Comparison of ENCODE assay signal across 19 cellular contexts in the genomic region with DNA sequence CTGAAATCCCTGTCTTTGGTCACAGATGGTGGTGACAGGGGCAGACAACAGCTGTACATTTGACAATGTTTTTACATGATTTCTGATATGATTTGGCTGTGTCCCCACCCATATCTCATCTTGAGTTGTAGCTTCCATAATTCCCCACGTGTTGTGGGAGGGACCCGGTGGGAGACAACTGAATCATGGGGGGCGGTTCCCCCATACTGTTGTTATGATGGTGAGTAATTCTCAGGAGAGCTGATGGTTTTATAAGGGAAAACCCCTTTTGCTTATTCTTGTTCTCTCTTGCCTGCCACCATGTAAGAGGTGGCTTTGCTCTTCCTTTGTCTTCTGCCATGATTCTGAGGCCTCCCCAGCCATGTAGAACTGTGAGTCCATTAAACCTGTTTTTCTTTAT.
DNase-seq lines count a peak whose midpoint lies in the region; ATAC-seq and TF ChIP-seq lines count a peak whose summit lies in the region.
"Had no signal": no experiment of that assay in that cellular context is flagged by ENCODE, and none has a peak within 500 bp of the region (broad histone marks: within the 10 kb centered on the region; RNA-seq: fewer than 3 reads in every experiment).

No MANE protein-coding gene starts in this region.

- no peaks in the 10 kb centered on the region for H3K4me1 ChIP-seq in left ventricle myocardium inferior
- no peaks in the 10 kb centered on the region for H3K4me1 ChIP-seq in upper lobe of right lung
- H3K4me1 ChIP-seq: gastrocnemius medialis, right atrium auricular region had no signal

- ATAC-seq in esophagus mucosa, result peak; percentile 43
- ATAC-seq in stimulated activated naive CD8-positive, alpha-beta T cell treated with anti-CD3 and anti-CD28 coated beads, Interleukin-15, Interleukin-2, amounts not matched to agents 100 U/mL and 50 U/mL, for 24 hours, result peak; percentile 66
- ATAC-seq in upper lobe of right lung, result no peak
- ATAC-seq: gastrocnemius medialis, HCT116 had no signal

- no peak overlapping the region for H3K27ac ChIP-seq in left ventricle myocardium inferior (replicated peaks)
- H3K27ac ChIP-seq in upper lobe of right lung, result no peak overlapping the region
- H3K27ac ChIP-seq: coronary artery, gastrocnemius medialis, right atrium auricular region had no signal

- H3K4me3 ChIP-seq in left ventricle myocardium inferior (no peak overlapping the region), upper lobe of right lung (no peak overlapping the region)
- H3K4me3 ChIP-seq: coronary artery, gastrocnemius medialis, right atrium auricular region had no signal

- H3K9me3 ChIP-seq in left ventricle myocardium inferior (replicated peaks), result peaks cover 9% of the 10 kb centered on the region
- no peaks in the 10 kb centered on the region for H3K9me3 ChIP-seq in upper lobe of right lung
- H3K9me3 ChIP-seq: gastrocnemius medialis, right atrium auricular region had no signal

- H3K36me3 ChIP-seq in left ventricle myocardium inferior (peaks cover 4% of the 10 kb centered on the region), upper lobe of right lung (no peaks in the 10 kb centered on the region)
- H3K36me3 ChIP-seq: gastrocnemius medialis, right atrium auricular region had no signal

- TF ChIP-seq CTCF in left ventricle myocardium inferior (IDR thresholded peaks at IDR 0.05; ENCODE audit: borderline replicate concordance), result no peak
- no peak for TF ChIP-seq CTCF in upper lobe of right lung (IDR thresholded peaks at IDR 0.05)

- no peaks in the 10 kb centered on the region for H3K27me3 ChIP-seq in left ventricle myocardium inferior (ENCODE audit: low read depth)
- no peaks in the 10 kb centered on the region for H3K27me3 ChIP-seq in upper lobe of right lung
- H3K27me3 ChIP-seq: gastrocnemius medialis, right atrium auricular region had no signal

- peak; percentile 54 for DNase-seq in stimulated activated CD4-positive, alpha-beta T cell treated with anti-CD3 and anti-CD28 coated beads, Interleukin-1b, Interleukin-23, amount 100 ng/mL, for 48 hours
- DNase-seq in stimulated activated CD4-positive, alpha-beta T cell treated with anti-CD3 and anti-CD28 coated beads, Interleukin-12 subunit alpha, Interleukin-12 subunit beta, amount 100 ng/mL, for 4 hours, result no peak
- DNase-seq in RPMI7951 (ENCODE audit: low read depth) (peak; percentile 15), left ventricle myocardium inferior (no peak), SKM-1 (lab: John Stamatoyannopoulos, UW; ENCODE audit: unreplicated experiment) (no peak), upper lobe of right lung (no peak)
- DNase-seq in stimulated activated naive CD8-positive, alpha-beta T cell treated with anti-CD3 and anti-CD28 coated beads, Interleukin-15, Interleukin-2, amounts not matched to agents 100 U/mL and 50 U/mL, for 24 hours, result peak; percentile 15
- DNase-seq: activated gamma-delta T cell, AML-193, Calu3, gastrocnemius medialis, GF-D8, KG1, NCI-H1048, NCI-H2081 had no signal

- intact Hi-C loops in left ventricle myocardium inferior (cut with micrococcal nuclease) (no loop called here), upper lobe of right lung (cut with DNase I) (no loop called here)

Comparison
In these comparisons a context has a peak if more than half of its experiments do, and no peak if none do; other contexts are left out.
1. DNase-seq: peak in stimulated activated CD4-positive, alpha-beta T cell treated with anti-CD3 and anti-CD28 coated beads, Interleukin-1b, Interleukin-23, amount 100 ng/mL, for 48 hours (single experiment), RPMI7951 (single experiment) and stimulated activated naive CD8-positive, alpha-beta T cell treated with anti-CD3 and anti-CD28 coated beads, Interleukin-15, Interleukin-2, amounts not matched to agents 100 U/mL and 50 U/mL, for 24 hours (single experiment); none in stimulated activated CD4-positive, alpha-beta T cell treated with anti-CD3 and anti-CD28 coated beads, Interleukin-12 subunit alpha, Interleukin-12 subunit beta, amount 100 ng/mL, for 4 hours (single experiment), left ventricle myocardium inferior (single experiment), SKM-1 (single experiment) and upper lobe of right lung (single experiment).